In the genomic region with DNA sequence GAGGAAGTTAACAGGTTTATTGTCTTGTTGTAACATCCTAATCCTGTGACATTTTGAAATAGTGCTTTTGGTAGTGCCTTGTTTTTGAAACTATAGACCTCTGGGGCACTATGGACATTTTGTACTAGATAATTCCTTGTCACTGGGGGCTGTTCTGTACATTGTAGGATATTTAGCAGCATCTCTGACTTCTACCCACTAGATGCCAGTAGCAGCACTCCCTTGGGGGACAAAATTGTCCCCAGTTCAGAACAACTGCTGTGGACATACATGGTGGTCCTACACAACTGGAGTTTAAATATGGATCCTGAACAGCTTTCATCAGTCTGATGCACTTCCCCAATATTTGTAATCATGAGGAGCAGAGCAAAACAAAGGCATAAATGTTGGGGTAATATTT, we compare ENCODE assay signal across 12 cellular contexts.
DNase-seq lines count a peak whose midpoint lies in the region; ATAC-seq and TF ChIP-seq lines count a peak whose summit lies in the region.
"Had no signal": no experiment of that assay in that cellular context is flagged by ENCODE, and none has a peak within 500 bp of the region (broad histone marks: within the 10 kb centered on the region; RNA-seq: fewer than 3 reads in every experiment).

No MANE protein-coding gene starts in this region.

- H3K27ac Mint-ChIP-seq in brain: peak overlapping the region in 2 of 5 experiments; percentile 54 to 82
- H3K27ac Mint-ChIP-seq: activated naive CD8-positive, alpha-beta T cell; WTC11 had no signal

- intact Hi-C loops in lower lobe of right lung (cut with DNase I): no loop called here

- peak; percentile 70 for TF ChIP-seq CTCF in Loucy (conservative IDR thresholded peaks at IDR 0.05; ENCODE audit: low read length)
- TF ChIP-seq CTCF in brain (conservative IDR thresholded peaks at IDR 0.05): peak; percentile 25 to 58
- TF ChIP-seq CTCF in lower lobe of right lung (IDR thresholded peaks at IDR 0.05): peak; percentile 22

- no peak overlapping the region for H3K27ac ChIP-seq in lower lobe of right lung
- H3K27ac ChIP-seq: gastroesophageal sphincter had no signal

- H3K27me3 ChIP-seq in Loucy (ENCODE audit: insufficient read depth, low read length, poor library complexity, severe bottlenecking): no peaks in the 10 kb centered on the region
- H3K27me3 ChIP-seq in lower lobe of right lung (ENCODE audit: low read depth): no peaks in the 10 kb centered on the region
- H3K27me3 ChIP-seq: gastroesophageal sphincter had no signal

- H3K9me3 ChIP-seq in Loucy (ENCODE audit: insufficient read depth, low read depth, low read length): no peaks in the 10 kb centered on the region
- H3K9me3 ChIP-seq in lower lobe of right lung: no peaks in the 10 kb centered on the region
- H3K9me3 ChIP-seq: gastroesophageal sphincter had no signal

- DNase-seq in EH (ENCODE audit: low read depth): peak; percentile 46
- no peak for DNase-seq in lower lobe of right lung
- no peak for DNase-seq in dedifferentiated amniotic fluid mesenchymal stem cell (ENCODE audit: extremely low spot score)
- DNase-seq in NCI-H524 treated with DMSO at 0.1 percent for 48 hours (lab: John Stamatoyannopoulos, UW): no peak
- DNase-seq in UCSD-AML1 (lab: John Stamatoyannopoulos, UW; ENCODE audit: unreplicated experiment): no peak
- no peak for DNase-seq in ecto neural progenitor cell (ENCODE audit: low spot score)
- DNase-seq: NCI-H774 had no signal

- no peaks in the 10 kb centered on the region for H3K27me3 Mint-ChIP-seq in brain
- H3K27me3 Mint-ChIP-seq: activated naive CD8-positive, alpha-beta T cell had no signal

- no peak overlapping the region for H2AFZ ChIP-seq in Loucy (ENCODE audit: low read length)

- H3K36me3 ChIP-seq in Loucy (ENCODE audit: insufficient read depth, low read length) (no peaks in the 10 kb centered on the region), lower lobe of right lung (no peaks in the 10 kb centered on the region)
- H3K36me3 ChIP-seq: gastroesophageal sphincter had no signal

- no peak overlapping the region for H3K4me3 Mint-ChIP-seq in brain
- H3K4me3 Mint-ChIP-seq: activated naive CD8-positive, alpha-beta T cell; WTC11 had no signal

- H4K20me1 ChIP-seq in Loucy (ENCODE audit: insufficient read depth, low read length, poor library complexity, severe bottlenecking): no peaks in the 10 kb centered on the region

- peaks cover 0 to 4% (median 0%) of the 10 kb centered on the region in 5 experiments for H3K9me3 Mint-ChIP-seq in brain
- H3K9me3 Mint-ChIP-seq: WTC11 had no signal

- H3K36me3 Mint-ChIP-seq in brain: peaks cover 5% of the 10 kb centered on the region
- H3K36me3 Mint-ChIP-seq: activated naive CD8-positive, alpha-beta T cell; WTC11 had no signal

- peaks cover 4% of the 10 kb centered on the region; the same call in 1 of the 2 replicates for H3K79me2 ChIP-seq in Loucy (ENCODE audit: insufficient read depth, low read length)

- peak in 1 of 2 donors; percentile 56 for ATAC-seq in lower lobe of right lung
- ATAC-seq: gastroesophageal sphincter, WTC11 had no signal

- H3K4me1 Mint-ChIP-seq in brain: peaks cover 58% of the 10 kb centered on the region

- H3K4me2 ChIP-seq in Loucy (ENCODE audit: low read depth, low read length, poor library complexity, severe bottlenecking): no peak overlapping the region

- H3F3A ChIP-seq in Loucy (ENCODE audit: low read depth): no peaks in the 10 kb centered on the region

- no peaks in the 10 kb centered on the region for H3K9me2 ChIP-seq in Loucy (replicated peaks; ENCODE audit: low read depth, low read length)

- H3K4me1 ChIP-seq in Loucy (ENCODE audit: insufficient read depth, low read length, poor library complexity, severe bottlenecking) (peaks cover 44% of the 10 kb centered on the region), lower lobe of right lung (peaks cover 7% of the 10 kb centered on the region)

- H3K9ac ChIP-seq in Loucy (ENCODE audit: low read depth, low read length, poor library complexity, severe bottlenecking): no peak overlapping the region

- H3K4me3 ChIP-seq in Loucy (ENCODE audit: low read length, poor library complexity, severe bottlenecking) (no peak overlapping the region), lower lobe of right lung (no peak overlapping the region)
- H3K4me3 ChIP-seq: gastroesophageal sphincter had no signal
